ENCODE assay signal across 1 cellular context in the genomic region with DNA sequence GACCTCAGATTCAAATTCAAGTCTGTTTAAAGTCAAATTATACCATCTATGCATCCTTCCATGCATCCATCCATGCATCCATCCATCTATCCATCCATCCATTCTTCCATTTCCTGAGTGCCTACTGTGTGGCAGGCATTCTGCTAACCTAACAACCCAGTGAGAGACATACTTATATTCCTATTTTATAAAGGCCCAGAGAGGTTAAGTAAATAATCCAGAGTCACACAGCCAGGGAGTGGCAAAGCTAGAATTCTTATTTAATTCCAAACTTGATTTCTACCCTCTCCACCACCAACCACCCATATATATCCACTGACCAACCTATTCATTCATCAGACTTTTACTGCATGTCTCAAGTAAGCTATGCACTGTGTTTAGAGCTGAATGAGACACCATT.
A peak's percentile ranks its signal among the peaks of the same experiment; 100 is the strongest.
TF ChIP-seq lines count a peak whose summit lies in the region.

No MANE protein-coding gene starts in this region.

TF ChIP-seq in K562, 482 proteins besides CTCF, POLR2A, EP300 and RAD21 (continued from another document and continues in another):
- TF ChIP-seq, protein P1, sequence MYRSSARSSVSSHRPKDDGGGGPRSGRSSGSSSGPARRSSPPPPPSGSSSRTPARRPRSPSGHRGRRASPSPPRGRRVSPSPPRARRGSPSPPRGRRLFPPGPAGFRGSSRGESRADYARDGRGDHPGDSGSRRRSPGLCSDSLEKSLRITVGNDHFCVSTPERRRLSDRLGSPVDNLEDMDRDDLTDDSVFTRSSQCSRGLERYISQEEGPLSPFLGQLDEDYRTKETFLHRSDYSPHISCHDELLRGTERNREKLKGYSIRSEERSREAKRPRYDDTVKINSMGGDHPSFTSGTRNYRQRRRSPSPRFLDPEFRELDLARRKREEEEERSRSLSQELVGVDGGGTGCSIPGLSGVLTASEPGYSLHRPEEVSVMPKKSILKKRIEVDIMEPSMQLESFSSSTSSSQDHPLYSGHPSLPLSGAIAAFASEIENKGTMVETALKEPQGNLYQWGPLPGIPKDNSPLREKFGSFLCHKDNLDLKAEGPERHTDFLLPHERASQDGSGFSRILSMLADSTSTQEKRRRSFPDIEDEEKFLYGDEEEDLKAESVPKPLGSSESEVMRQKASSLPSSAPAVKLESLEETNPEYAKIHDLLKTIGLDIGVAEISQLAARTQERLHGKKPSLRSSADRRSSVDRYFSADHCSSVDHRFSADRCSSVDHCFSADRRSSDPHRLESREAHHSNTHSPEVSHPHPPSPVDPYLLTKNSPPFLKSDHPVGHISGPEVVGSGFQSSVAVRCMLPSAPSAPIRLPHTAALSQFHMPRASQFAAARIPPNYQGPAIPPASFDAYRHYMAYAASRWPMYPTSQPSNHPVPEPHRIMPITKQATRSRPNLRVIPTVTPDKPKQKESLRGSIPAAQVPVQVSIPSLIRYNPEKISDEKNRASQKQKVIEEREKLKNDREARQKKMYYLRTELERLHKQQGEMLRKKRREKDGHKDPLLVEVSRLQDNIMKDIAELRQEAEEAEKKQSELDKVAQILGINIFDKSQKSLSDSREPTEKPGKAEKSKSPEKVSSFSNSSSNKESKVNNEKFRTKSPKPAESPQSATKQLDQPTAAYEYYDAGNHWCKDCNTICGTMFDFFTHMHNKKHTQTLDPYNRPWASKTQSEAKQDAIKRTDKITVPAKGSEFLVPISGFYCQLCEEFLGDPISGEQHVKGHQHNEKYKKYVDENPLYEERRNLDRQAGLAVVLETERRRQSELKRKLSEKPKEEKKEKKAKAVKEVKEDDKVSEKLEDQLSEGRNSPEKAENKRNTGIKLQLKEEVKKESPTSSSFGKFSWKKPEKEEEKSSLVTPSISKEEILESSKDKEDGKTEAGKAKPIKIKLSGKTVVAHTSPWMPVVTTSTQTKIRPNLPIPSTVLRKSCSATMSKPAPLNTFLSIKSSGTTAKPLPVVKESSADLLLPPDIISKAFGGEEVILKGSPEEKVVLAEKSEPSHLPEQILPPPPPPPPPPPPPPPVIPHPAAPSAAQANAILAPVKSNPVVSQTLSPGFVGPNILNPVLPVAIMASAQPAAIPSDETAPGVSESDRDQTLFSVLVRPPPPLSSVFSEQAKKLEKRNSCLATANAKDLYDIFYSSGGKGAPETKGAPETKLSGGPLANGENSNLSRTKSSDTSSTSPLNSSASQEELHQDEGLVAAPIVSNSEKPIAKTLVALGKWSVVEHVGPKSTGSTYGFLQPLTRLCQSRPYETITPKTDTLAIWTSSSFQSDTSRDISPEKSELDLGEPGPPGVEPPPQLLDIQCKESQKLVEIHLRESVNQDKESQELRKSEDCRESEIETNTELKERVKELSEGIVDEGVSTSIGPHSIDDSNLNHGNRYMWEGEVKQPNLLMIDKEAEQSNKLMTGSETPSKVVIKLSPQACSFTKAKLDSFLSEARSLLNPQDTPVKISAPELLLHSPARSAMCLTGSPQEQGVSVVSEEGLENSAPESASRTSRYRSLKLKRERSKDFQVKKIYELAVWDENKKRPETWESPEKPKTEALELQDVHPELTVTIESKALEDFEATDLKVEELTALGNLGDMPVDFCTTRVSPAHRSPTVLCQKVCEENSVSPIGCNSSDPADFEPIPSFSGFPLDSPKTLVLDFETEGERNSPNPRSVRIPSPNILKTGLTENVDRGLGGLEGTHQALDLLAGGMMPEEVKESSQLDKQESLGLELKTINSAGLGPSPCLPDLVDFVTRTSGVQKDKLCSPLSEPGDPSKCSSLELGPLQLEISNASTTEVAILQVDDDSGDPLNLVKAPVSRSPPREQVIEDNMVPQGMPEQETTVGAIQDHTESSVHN (IDR thresholded peaks at IDR 0.05; ENCODE audit: borderline replicate concordance in 1 of 2, low read depth in 1 of 2), result no peak
- TF ChIP-seq, protein P2, sequence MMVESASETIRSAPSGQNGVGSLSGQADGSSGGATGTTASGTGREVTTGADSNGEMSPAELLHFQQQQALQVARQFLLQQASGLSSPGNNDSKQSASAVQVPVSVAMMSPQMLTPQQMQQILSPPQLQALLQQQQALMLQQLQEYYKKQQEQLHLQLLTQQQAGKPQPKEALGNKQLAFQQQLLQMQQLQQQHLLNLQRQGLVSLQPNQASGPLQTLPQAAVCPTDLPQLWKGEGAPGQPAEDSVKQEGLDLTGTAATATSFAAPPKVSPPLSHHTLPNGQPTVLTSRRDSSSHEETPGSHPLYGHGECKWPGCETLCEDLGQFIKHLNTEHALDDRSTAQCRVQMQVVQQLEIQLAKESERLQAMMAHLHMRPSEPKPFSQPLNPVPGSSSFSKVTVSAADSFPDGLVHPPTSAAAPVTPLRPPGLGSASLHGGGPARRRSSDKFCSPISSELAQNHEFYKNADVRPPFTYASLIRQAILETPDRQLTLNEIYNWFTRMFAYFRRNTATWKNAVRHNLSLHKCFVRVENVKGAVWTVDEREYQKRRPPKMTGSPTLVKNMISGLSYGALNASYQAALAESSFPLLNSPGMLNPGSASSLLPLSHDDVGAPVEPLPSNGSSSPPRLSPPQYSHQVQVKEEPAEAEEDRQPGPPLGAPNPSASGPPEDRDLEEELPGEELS (CRISPR knock-in tag; IDR thresholded peaks at IDR 0.05; ENCODE audit: borderline replicate concordance), result no peak
- TF ChIP-seq KHSRP (IDR thresholded peaks at IDR 0.05), result no peak
- TF ChIP-seq, protein P3, sequence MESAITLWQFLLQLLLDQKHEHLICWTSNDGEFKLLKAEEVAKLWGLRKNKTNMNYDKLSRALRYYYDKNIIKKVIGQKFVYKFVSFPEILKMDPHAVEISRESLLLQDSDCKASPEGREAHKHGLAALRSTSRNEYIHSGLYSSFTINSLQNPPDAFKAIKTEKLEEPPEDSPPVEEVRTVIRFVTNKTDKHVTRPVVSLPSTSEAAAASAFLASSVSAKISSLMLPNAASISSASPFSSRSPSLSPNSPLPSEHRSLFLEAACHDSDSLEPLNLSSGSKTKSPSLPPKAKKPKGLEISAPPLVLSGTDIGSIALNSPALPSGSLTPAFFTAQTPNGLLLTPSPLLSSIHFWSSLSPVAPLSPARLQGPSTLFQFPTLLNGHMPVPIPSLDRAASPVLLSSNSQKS (CRISPR knock-in tag; IDR thresholded peaks at IDR 0.05), result no peak
- TF ChIP-seq ZBTB17 (CRISPR knock-in tag; IDR thresholded peaks at IDR 0.05), result no peak
- TF ChIP-seq, protein P4, sequence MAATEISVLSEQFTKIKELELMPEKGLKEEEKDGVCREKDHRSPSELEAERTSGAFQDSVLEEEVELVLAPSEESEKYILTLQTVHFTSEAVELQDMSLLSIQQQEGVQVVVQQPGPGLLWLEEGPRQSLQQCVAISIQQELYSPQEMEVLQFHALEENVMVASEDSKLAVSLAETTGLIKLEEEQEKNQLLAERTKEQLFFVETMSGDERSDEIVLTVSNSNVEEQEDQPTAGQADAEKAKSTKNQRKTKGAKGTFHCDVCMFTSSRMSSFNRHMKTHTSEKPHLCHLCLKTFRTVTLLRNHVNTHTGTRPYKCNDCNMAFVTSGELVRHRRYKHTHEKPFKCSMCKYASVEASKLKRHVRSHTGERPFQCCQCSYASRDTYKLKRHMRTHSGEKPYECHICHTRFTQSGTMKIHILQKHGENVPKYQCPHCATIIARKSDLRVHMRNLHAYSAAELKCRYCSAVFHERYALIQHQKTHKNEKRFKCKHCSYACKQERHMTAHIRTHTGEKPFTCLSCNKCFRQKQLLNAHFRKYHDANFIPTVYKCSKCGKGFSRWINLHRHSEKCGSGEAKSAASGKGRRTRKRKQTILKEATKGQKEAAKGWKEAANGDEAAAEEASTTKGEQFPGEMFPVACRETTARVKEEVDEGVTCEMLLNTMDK (IDR thresholded peaks at IDR 0.05; ENCODE audit: borderline replicate concordance, insufficient read depth, low read depth, low read length, poor library complexity, severe bottlenecking), result no peak
- TF ChIP-seq ZNF134 (CRISPR knock-in tag; conservative IDR thresholded peaks at IDR 0.05), result peak; percentile 90
- TF ChIP-seq FOXM1 (IDR thresholded peaks at IDR 0.05; ENCODE audit: low read depth), result no peak
- no peak for TF ChIP-seq FOXM1 (CRISPR knock-in tag; IDR thresholded peaks at IDR 0.05; ENCODE audit: low read depth)
- TF ChIP-seq ZBTB8A (IDR thresholded peaks at IDR 0.05; ENCODE audit: partially characterized antibody), result no peak
- TF ChIP-seq ZNF3 (CRISPR knock-in tag; IDR thresholded peaks at IDR 0.05), result 0 out of 2 replicates have a peak, but pooled peaks have one; percentile 15
- no peak for TF ChIP-seq ZNF146 (CRISPR knock-in tag; IDR thresholded peaks at IDR 0.05; ENCODE audit: unreplicated experiment)
- TF ChIP-seq KDM1A (IDR thresholded peaks at IDR 0.05), result peak; percentile 90 to 91
- no peak for TF ChIP-seq GATA2 (CRISPR knock-in tag; IDR thresholded peaks at IDR 0.05)
- TF ChIP-seq, protein P5, sequence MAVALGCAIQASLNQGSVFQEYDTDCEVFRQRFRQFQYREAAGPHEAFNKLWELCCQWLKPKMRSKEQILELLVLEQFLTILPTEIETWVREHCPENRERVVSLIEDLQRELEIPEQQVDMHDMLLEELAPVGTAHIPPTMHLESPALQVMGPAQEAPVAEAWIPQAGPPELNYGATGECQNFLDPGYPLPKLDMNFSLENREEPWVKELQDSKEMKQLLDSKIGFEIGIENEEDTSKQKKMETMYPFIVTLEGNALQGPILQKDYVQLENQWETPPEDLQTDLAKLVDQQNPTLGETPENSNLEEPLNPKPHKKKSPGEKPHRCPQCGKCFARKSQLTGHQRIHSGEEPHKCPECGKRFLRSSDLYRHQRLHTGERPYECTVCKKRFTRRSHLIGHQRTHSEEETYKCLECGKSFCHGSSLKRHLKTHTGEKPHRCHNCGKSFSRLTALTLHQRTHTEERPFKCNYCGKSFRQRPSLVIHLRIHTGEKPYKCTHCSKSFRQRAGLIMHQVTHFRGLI (CRISPR knock-in tag; IDR thresholded peaks at IDR 0.05), result no peak
- TF ChIP-seq ZNF140 (CRISPR knock-in tag; IDR thresholded peaks at IDR 0.05), result no peak
- TF ChIP-seq, protein P6, sequence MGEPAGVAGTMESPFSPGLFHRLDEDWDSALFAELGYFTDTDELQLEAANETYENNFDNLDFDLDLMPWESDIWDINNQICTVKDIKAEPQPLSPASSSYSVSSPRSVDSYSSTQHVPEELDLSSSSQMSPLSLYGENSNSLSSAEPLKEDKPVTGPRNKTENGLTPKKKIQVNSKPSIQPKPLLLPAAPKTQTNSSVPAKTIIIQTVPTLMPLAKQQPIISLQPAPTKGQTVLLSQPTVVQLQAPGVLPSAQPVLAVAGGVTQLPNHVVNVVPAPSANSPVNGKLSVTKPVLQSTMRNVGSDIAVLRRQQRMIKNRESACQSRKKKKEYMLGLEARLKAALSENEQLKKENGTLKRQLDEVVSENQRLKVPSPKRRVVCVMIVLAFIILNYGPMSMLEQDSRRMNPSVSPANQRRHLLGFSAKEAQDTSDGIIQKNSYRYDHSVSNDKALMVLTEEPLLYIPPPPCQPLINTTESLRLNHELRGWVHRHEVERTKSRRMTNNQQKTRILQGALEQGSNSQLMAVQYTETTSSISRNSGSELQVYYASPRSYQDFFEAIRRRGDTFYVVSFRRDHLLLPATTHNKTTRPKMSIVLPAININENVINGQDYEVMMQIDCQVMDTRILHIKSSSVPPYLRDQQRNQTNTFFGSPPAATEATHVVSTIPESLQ (CRISPR knock-in tag; IDR thresholded peaks at IDR 0.05), result no peak
- TF ChIP-seq WHSC1 (IDR thresholded peaks at IDR 0.05; ENCODE audit: low read length), result no peak
- no peak for TF ChIP-seq ZKSCAN3 (CRISPR knock-in tag; IDR thresholded peaks at IDR 0.05)
- TF ChIP-seq EP400 (IDR thresholded peaks at IDR 0.05), result no peak
- TF ChIP-seq RBM25 (IDR thresholded peaks at IDR 0.05; ENCODE audit: low read depth, low read length, severe bottlenecking), result peak; percentile 94
- TF ChIP-seq POLR2G (IDR thresholded peaks at IDR 0.05; ENCODE audit: low read depth, low read length), result no peak
- TF ChIP-seq SAFB2 (IDR thresholded peaks at IDR 0.05; ENCODE audit: borderline replicate concordance, low read depth, low read length, severe bottlenecking), result no peak
- no peak for TF ChIP-seq ZNF384 (IDR thresholded peaks at IDR 0.05; ENCODE audit: low read depth, low read length)
- no peak for TF ChIP-seq BDP1 (IDR thresholded peaks at IDR 0.05; ENCODE audit: insufficient read depth, insufficient read length)
- TF ChIP-seq, protein P7, sequence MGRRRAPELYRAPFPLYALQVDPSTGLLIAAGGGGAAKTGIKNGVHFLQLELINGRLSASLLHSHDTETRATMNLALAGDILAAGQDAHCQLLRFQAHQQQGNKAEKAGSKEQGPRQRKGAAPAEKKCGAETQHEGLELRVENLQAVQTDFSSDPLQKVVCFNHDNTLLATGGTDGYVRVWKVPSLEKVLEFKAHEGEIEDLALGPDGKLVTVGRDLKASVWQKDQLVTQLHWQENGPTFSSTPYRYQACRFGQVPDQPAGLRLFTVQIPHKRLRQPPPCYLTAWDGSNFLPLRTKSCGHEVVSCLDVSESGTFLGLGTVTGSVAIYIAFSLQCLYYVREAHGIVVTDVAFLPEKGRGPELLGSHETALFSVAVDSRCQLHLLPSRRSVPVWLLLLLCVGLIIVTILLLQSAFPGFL (CRISPR knock-in tag; IDR thresholded peaks at IDR 0.05), result no peak
- no peak for TF ChIP-seq GATAD2A (IDR thresholded peaks at IDR 0.05)
- no peak for TF ChIP-seq SREBF1 (IDR thresholded peaks at IDR 0.05; ENCODE audit: borderline replicate concordance, low read depth, low read length)
- no peak for TF ChIP-seq TCF3 (CRISPR knock-in tag; IDR thresholded peaks at IDR 0.05)
- TF ChIP-seq ZNF780A (CRISPR knock-in tag; IDR thresholded peaks at IDR 0.05), result no peak
- no peak for TF ChIP-seq HSF4 (CRISPR knock-in tag; IDR thresholded peaks at IDR 0.05; ENCODE audit: borderline replicate concordance)
- no peak for TF ChIP-seq MCM3 (IDR thresholded peaks at IDR 0.05)
- no peak for TF ChIP-seq BCOR (IDR thresholded peaks at IDR 0.05)
- TF ChIP-seq E2F3 (CRISPR knock-in tag; IDR thresholded peaks at IDR 0.05), result no peak
- TF ChIP-seq, protein P8, sequence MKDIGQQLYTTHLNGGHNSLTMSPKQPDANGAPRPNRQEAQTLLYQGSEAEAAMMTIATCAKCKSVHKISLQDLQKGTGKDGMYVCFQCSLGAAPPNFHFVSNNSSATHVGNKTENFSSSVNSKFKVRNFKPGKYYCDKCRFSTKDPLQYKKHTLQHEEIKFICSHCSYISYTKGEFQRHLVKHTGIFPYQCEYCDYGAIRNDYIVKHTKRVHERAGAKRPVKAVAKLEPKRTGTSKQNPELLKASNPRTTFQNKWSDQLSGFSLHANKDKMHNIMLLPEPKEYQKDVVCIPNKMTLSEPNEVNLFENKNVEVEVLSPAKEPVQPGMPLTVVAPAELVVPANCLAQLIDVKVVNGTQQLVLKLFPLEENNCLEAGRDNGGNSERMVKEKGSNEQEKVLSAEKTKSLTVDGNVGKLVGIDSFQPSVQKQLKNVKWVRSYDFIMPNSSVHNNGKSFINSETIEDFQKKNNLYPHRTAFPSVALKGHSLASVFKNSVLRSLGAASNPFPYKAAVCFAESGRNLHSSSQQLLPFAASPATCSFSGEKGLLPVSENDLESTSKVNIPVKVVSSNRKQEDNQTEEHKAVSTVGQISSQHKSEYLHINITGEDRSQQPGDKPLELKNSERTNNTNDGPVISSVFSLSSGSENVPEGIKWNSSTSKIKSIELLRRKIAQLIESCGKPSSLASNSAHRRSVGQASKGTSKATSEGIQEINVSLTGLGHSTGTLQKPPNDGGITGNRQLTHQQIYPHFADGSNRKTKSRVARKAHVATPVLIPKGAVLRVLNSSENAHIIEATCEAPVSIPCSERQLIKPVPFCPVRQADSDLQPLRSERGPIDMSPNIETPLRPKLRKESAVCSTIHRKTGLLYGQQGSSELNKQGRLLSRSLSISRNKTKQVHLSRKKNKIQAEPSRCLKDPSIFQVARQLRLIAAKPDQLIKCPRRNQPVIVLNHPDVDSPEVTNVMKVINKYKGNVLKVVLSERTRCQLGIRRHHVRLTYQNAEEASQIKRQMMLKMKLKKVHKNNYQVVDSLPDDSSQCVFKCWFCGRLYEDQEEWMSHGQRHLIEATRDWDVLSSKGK (CRISPR knock-in tag; IDR thresholded peaks at IDR 0.05), result no peak
- TF ChIP-seq TEAD1 (CRISPR knock-in tag; IDR thresholded peaks at IDR 0.05), result no peak
- TF ChIP-seq PRMT5 (CRISPR knock-in tag; IDR thresholded peaks at IDR 0.05), result no peak
- 0 out of 2 replicates have a peak, but pooled peaks have one; percentile 21 for TF ChIP-seq GABPB1 (CRISPR knock-in tag; IDR thresholded peaks at IDR 0.05)
- no peak for TF ChIP-seq ZNF232 (CRISPR knock-in tag; IDR thresholded peaks at IDR 0.05)
